2 cellular contexts compared by ENCODE assay signal in genomic region chr10:62625484-62625883, GRCh38.
TF ChIP-seq lines count a peak whose summit lies in the region.

No MANE protein-coding gene starts in this region.

TF ChIP-seq in A549, 52 proteins besides CTCF, POLR2A, EP300 and RAD21 (continued from another document):
- TF ChIP-seq HMGXB4 (CRISPR knock-in tag; IDR thresholded peaks at IDR 0.05; ENCODE audit: borderline replicate concordance) (no peak), ESRRA (IDR thresholded peaks at IDR 0.05; ENCODE audit: borderline replicate concordance, low read length) (no peak), CHD4 (IDR thresholded peaks at IDR 0.05; ENCODE audit: borderline replicate concordance) (no peak), MAZ (IDR thresholded peaks at IDR 0.05; ENCODE audit: borderline replicate concordance, low read depth, low read length) (no peak), MYC (IDR thresholded peaks at IDR 0.05; ENCODE audit: borderline replicate concordance, low read length) (no peak), TFCP2L1 (CRISPR knock-in tag; IDR thresholded peaks at IDR 0.05) (no peak), ZSCAN20 (CRISPR knock-in tag; IDR thresholded peaks at IDR 0.05) (no peak), HEYL (CRISPR knock-in tag; IDR thresholded peaks at IDR 0.05) (no peak), BHLHE40 (IDR thresholded peaks at IDR 0.05; ENCODE audit: low read depth, low read length) (no peak), E2F6 (IDR thresholded peaks at IDR 0.05; ENCODE audit: borderline replicate concordance, low read depth) (no peak), SREBF2 (IDR thresholded peaks at IDR 0.05) (no peak)

TF ChIP-seq in GM23338, 12 proteins besides CTCF, POLR2A, EP300 and RAD21:
- TF ChIP-seq ZNF462 (CRISPR knock-in tag; IDR thresholded peaks at IDR 0.05): no peak
- TF ChIP-seq REST (IDR thresholded peaks at IDR 0.05; ENCODE audit: unreplicated experiment): no peak
- TF ChIP-seq EZH2phosphoT487 (IDR thresholded peaks at IDR 0.05; ENCODE audit: unreplicated experiment): no peak
- TF ChIP-seq CREB1 (CRISPR knock-in tag; IDR thresholded peaks at IDR 0.05; ENCODE audit: low read depth): no peak
